9 cellular contexts compared by ENCODE assay signal in genomic region chr20:36273414-36274247, GRCh38. TPM values are rescaled to one million over a fixed set of nuclear protein-coding genes. Genes with fewer than 3 reads are reported as not detected.
DNase-seq lines count a peak whose midpoint lies in the region; ATAC-seq, FAIRE-seq and TF ChIP-seq lines count a peak whose summit lies in the region.
"Had no signal": no experiment of that assay in that cellular context is flagged by ENCODE, and none has a peak within 500 bp of the region (broad histone marks: within the 10 kb centered on the region; RNA-seq: fewer than 3 reads in every experiment).

No MANE protein-coding gene starts in this region.

- TF ChIP-seq CTCF in BE2C (IDR thresholded peaks at IDR 0.05; ENCODE audit: low read depth, low read length): peak; percentile 49

- no peaks in the 10 kb centered on the region for H3K27me3 ChIP-seq in BE2C

- peak; percentile 23 for FAIRE-seq in GM19239 (lab: Jason Lieb, UNC)

- DNase-seq in BE2C: no peak
- DNase-seq in GM19239 (ENCODE audit: insufficient read length, low spot score): no peak
- DNase-seq in activated CD4-positive, alpha-beta memory T cell treated with anti-CD3 and anti-CD28 coated beads for 36 hours: peak; percentile 18
- peak; percentile 71 for DNase-seq in islet precursor cell
- no peak for DNase-seq in activated T-cell treated with anti-CD3 and anti-CD28 coated beads, Interleukin-2, amount 50 U/mL, for 1 hour
- DNase-seq in activated effector memory CD4-positive, alpha-beta T cell treated with Interleukin-2 at 50 U/mL for 16 hours: no peak

- ATAC-seq in HG02852 (IDR thresholded peaks at IDR 0.05; ENCODE audit: unreplicated experiment) (no peak), GM21390 (IDR thresholded peaks at IDR 0.05; ENCODE audit: unreplicated experiment) (no peak)
- ATAC-seq: mucosa of descending colon had no signal

- POLR2A ChIA-PET in activated CD4-positive, alpha-beta memory T cell treated with anti-CD3 and anti-CD28 coated beads for 36 hours (lab: Charles Lee): no interaction called here

- peaks cover 8% of the 10 kb centered on the region for H3K27me3 Mint-ChIP-seq in activated CD4-positive, alpha-beta memory T cell treated with anti-CD3 and anti-CD28 coated beads for 36 hours

- intact Hi-C loops in activated CD4-positive, alpha-beta memory T cell treated with anti-CD3 and anti-CD28 coated beads for 36 hours (cut with micrococcal nuclease): no loop called here

- H3K36me3 Mint-ChIP-seq in activated CD4-positive, alpha-beta memory T cell treated with anti-CD3 and anti-CD28 coated beads for 36 hours: no peaks in the 10 kb centered on the region

- no peak overlapping the region for H3K27ac Mint-ChIP-seq in activated CD4-positive, alpha-beta memory T cell treated with anti-CD3 and anti-CD28 coated beads for 36 hours

- H3K4me1 ChIP-seq in BE2C: peaks cover 10% of the 10 kb centered on the region

- H3K4me3 ChIP-seq in BE2C (ENCODE audit: low read depth, low read length): no peak overlapping the region
- H3K4me3 ChIP-seq: mucosa of descending colon had no signal

- CTCF ChIA-PET in activated CD4-positive, alpha-beta memory T cell treated with anti-CD3 and anti-CD28 coated beads for 36 hours (lab: Charles Lee): interaction anchor here (0.5 to 4.3 kb wide), 8 partner anchors 69 to 481 kb away, joined by 3 to 31 read pairs (median 5); no protein-coding TSS in a partner anchor

- no peaks in the 10 kb centered on the region for H3K4me1 Mint-ChIP-seq in activated CD4-positive, alpha-beta memory T cell treated with anti-CD3 and anti-CD28 coated beads for 36 hours (ENCODE audit: low read depth)

- H3K4me3 Mint-ChIP-seq in activated CD4-positive, alpha-beta memory T cell treated with anti-CD3 and anti-CD28 coated beads for 36 hours: no peak overlapping the region

- no peaks in the 10 kb centered on the region for H3K9me3 Mint-ChIP-seq in activated CD4-positive, alpha-beta memory T cell treated with anti-CD3 and anti-CD28 coated beads for 36 hours

- H3K9me3 ChIP-seq in BE2C: no peaks in the 10 kb centered on the region
- H3K9me3 ChIP-seq: mucosa of descending colon had no signal

- H3K36me3 ChIP-seq in BE2C: no peaks in the 10 kb centered on the region

RNA-seq across cellular contexts. Expression of gene DLGAP4, which starts 32.5 kb away (rescaled TPM):
- polyA plus RNA-seq in BE2C (2012; ENCODE audit: insufficient read depth, insufficient read length, low read depth): 71.6 TPM
- total RNA-seq in activated CD4-positive, alpha-beta memory T cell treated with anti-CD3 and anti-CD28 coated beads for 36 hours: 10 to 100 TPM; 18.5 to 18.8 TPM

RNA-seq across cellular contexts. Expression of gene AAR2, which starts 37.4 kb away (rescaled TPM):
- 114 TPM for polyA plus RNA-seq in BE2C (2012; ENCODE audit: insufficient read depth, insufficient read length, low read depth)
- 10 to 100 TPM; 17.3 to 17.8 TPM for total RNA-seq in activated CD4-positive, alpha-beta memory T cell treated with anti-CD3 and anti-CD28 coated beads for 36 hours

Comparison
In these comparisons a context has a peak if more than half of its experiments do, and no peak if none do; other contexts are left out.
1. DNase-seq: peak in activated CD4-positive, alpha-beta memory T cell treated with anti-CD3 and anti-CD28 coated beads for 36 hours (single experiment) and islet precursor cell (single experiment); none in BE2C (single experiment), GM19239 (single experiment), activated T-cell treated with anti-CD3 and anti-CD28 coated beads, Interleukin-2, amount 50 U/mL, for 1 hour (single experiment) and activated effector memory CD4-positive, alpha-beta T cell treated with Interleukin-2 at 50 U/mL for 16 hours (single experiment).